Comparison of ENCODE assay signal across 21 cellular contexts in genomic region chr13:110211046-110211445, GRCh38.
"Had no signal": no experiment of that assay in that cellular context is flagged by ENCODE, and none has a peak within 500 bp of the region (broad histone marks: within the 10 kb centered on the region; RNA-seq: fewer than 3 reads in every experiment).

No MANE protein-coding gene starts in this region.

- FAIRE-seq: HepG2, RCC 7860 had no signal

- H3K4me3 ChIP-seq: SJSA1, SK-N-MC had no signal

- H3K27ac ChIP-seq: SJSA1, SK-N-MC had no signal

- H3K27me3 ChIP-seq: SJSA1 had no signal

- H3K9me3 ChIP-seq: SJSA1 had no signal

- ATAC-seq: HepG2 had no signal

- DNase-seq: IMR-90, Kasumi-1, KG1, MM.1S, NCI-H1092 treated with DMSO at 0.1 percent for 48 hours, NCI-H1417, NCI-H1436 treated with DMSO at 0.1 percent for 48 hours, NCI-H1694, NCI-H187 treated with DMSO at 0.1 percent for 48 hours, NCI-H2029 treated with DMSO at 0.1 percent for 48 hours, NCI-H2227 treated with DMSO at 0.1 percent for 48 hours, NCI-H524, NCI-H526 treated with DMSO at 0.1 percent for 48 hours, NCI-H748 treated with DMSO at 0.1 percent for 48 hours, Right ventricle myocardium superior, RPMI8226, SIG-M5 had no signal
